Comparison of ENCODE assay signal across 8 cellular contexts in genomic region chr10:69335063-69335587, GRCh38. TPM values are rescaled to one million over a fixed set of nuclear protein-coding genes. Genes with fewer than 3 reads are reported as not detected.
DNase-seq lines count a peak whose midpoint lies in the region; ATAC-seq, FAIRE-seq and TF ChIP-seq lines count a peak whose summit lies in the region.

No MANE protein-coding gene starts in this region.

- H3K36me3 ChIP-seq in Peyer's patch: no peaks in the 10 kb centered on the region

- H3K27me3 Mint-ChIP-seq in nephron progenitor cell (ENCODE audit: low read depth, poor library complexity): no peaks in the 10 kb centered on the region

- H3K4me1 ChIP-seq in Peyer's patch: peaks cover 0 to 32% (median 13%) of the 10 kb centered on the region in 4 donors

- peak overlapping the region; percentile 71 for H3K27ac Mint-ChIP-seq in nephron progenitor cell

- no peaks in the 10 kb centered on the region for H3K27me3 ChIP-seq in Peyer's patch

- TF ChIP-seq POLR2A in GM12892 (IDR thresholded peaks at IDR 0.05; ENCODE audit: low read depth, low read length) (no peak), Peyer's patch (IDR thresholded peaks at IDR 0.05) (no peak)

- DNase-seq in GM12892 (ENCODE audit: insufficient read length) (peak; percentile 41), Peyer's patch (peak in 2 of 3 donors; percentile 61 to 68), coronary artery (ENCODE audit: low spot score) (no peak), nephron progenitor cell (no peak), NCI-H526 treated with DMSO at 0.1 percent for 48 hours (lab: John Stamatoyannopoulos, UW) (no peak), GM19238 (ENCODE audit: insufficient read length, low spot score) (no peak)

- TF ChIP-seq CTCF in Peyer's patch (IDR thresholded peaks at IDR 0.05): no peak
- no peak for TF ChIP-seq CTCF in coronary artery (IDR thresholded peaks at IDR 0.05)
- TF ChIP-seq CTCF in nephron progenitor cell (IDR thresholded peaks at IDR 0.05): no peak

- H3K9me3 ChIP-seq in Peyer's patch: no peaks in the 10 kb centered on the region

- peaks cover 48% of the 10 kb centered on the region for H3K4me1 Mint-ChIP-seq in nephron progenitor cell

- no peak for FAIRE-seq in GM12892 (lab: Jason Lieb, UNC)

- ATAC-seq in HG03196 (IDR thresholded peaks at IDR 0.05; ENCODE audit: unreplicated experiment): no peak
- ATAC-seq in GM19035 (IDR thresholded peaks at IDR 0.05; ENCODE audit: unreplicated experiment): no peak

- no peak overlapping the region for H3K4me3 Mint-ChIP-seq in nephron progenitor cell

- no peaks in the 10 kb centered on the region for H3K9me3 Mint-ChIP-seq in nephron progenitor cell

- H3K36me3 Mint-ChIP-seq in nephron progenitor cell (ENCODE audit: low read depth): no peaks in the 10 kb centered on the region

- H3K27ac ChIP-seq in Peyer's patch (peak overlapping the region in 3 of 4 donors; percentile 52 to 65 (median 62)), coronary artery (peak overlapping the region; percentile 86 to 96)

- peak overlapping the region in 1 of 4 donors; percentile 6 for H3K4me3 ChIP-seq in Peyer's patch
- H3K4me3 ChIP-seq in coronary artery: peak overlapping the region; percentile 60

RNA-seq across cellular contexts. Expression of gene HK1, which starts 56.8 kb away (rescaled TPM):
- 60.7 TPM for polyA plus RNA-seq in GM12892 (2012; ENCODE audit: missing spikeins)
- total RNA-seq in Peyer's patch: 10 to 100 TPM; 12.5 to 47.0 (median 12.6) TPM

Comparison
In these comparisons a context has a peak if more than half of its experiments do, and no peak if none do; other contexts are left out.
1. DNase-seq: peak in GM12892 (single experiment) and Peyer's patch (2 of 3); none in coronary artery (single experiment), nephron progenitor cell (single experiment), NCI-H526 treated with DMSO at 0.1 percent for 48 hours (single experiment) and GM19238 (single experiment).